Comparison of ENCODE assay signal across 19 cellular contexts in genomic region chr5:171317225-171317624, GRCh38. TPM values are rescaled to one million over a fixed set of nuclear protein-coding genes. Genes with fewer than 3 reads are reported as not detected.
A peak's percentile ranks its signal among the peaks of the same experiment; 100 is the strongest.
DNase-seq lines count a peak whose midpoint lies in the region; ATAC-seq and TF ChIP-seq lines count a peak whose summit lies in the region.
"Had no signal": no experiment of that assay in that cellular context is flagged by ENCODE, and none has a peak within 500 bp of the region (broad histone marks: within the 10 kb centered on the region; RNA-seq: fewer than 3 reads in every experiment).

No MANE protein-coding gene starts in this region.

- peaks cover 19% of the 10 kb centered on the region; the same call in 1 of the 2 replicates for H3F3A ChIP-seq in GM23338 (replicated peaks; ENCODE audit: low read depth)

- DNase-seq in G401 (ENCODE audit: low spot score) (peak; percentile 72), GM23338 (ENCODE audit: low spot score) (no peak), body of pancreas (peak; percentile 31 to 61 (median 36)), glutamatergic neuron (no peak), nephron progenitor cell (no peak)
- no peak for DNase-seq in activated CD4-positive, alpha-beta T cell treated with anti-CD3 and anti-CD28 coated beads for 4 hours
- no peak for DNase-seq in activated naive CD4-positive, alpha-beta T cell (lab: John Stamatoyannopoulos, UW)
- DNase-seq: ACHN; CD8-positive, alpha-beta memory T cell; DMS79 treated with DMSO at 0.1 percent for 48 hours; NCI-H1105; NCI-H2081; NCI-H2171 treated with DMSO at 0.1 percent for 48 hours; NCI-H446; NCI-H526 treated with DMSO at 0.1 percent for 48 hours; SHP77 treated with DMSO at 0.1 percent for 48 hours had no signal

- peak overlapping the region; percentile 41; the same call in 1 of the 2 replicates for H3K4me3 ChIP-seq in GM23338
- no peak overlapping the region for H3K4me3 ChIP-seq in body of pancreas
- H3K4me3 ChIP-seq: HAP-1 had no signal

- peaks cover 14% of the 10 kb centered on the region for H4K20me1 ChIP-seq in GM23338 (replicated peaks; ENCODE audit: insufficient read depth)

- H3K36me3 Mint-ChIP-seq in GM23338 (ENCODE audit: low read depth) (no peaks in the 10 kb centered on the region; the same call in 2 of the 3 replicates), glutamatergic neuron (ENCODE audit: unreplicated experiment) (peaks cover 13% of the 10 kb centered on the region), nephron progenitor cell (ENCODE audit: low read depth) (no peaks in the 10 kb centered on the region)

- H3K4me2 ChIP-seq in GM23338, result peak overlapping the region; percentile 77

- H2AFZ ChIP-seq in GM23338, result no peak overlapping the region

- H3K4me1 ChIP-seq in GM23338 (ENCODE audit: insufficient read depth) (peaks cover 52% of the 10 kb centered on the region), body of pancreas (peaks cover 36% of the 10 kb centered on the region)
- H3K4me1 ChIP-seq: HAP-1 had no signal

- TF ChIP-seq CTCF in GM23338 (conservative IDR thresholded peaks at IDR 0.05; ENCODE audit: low read depth in 2 of 2), result no peak
- TF ChIP-seq CTCF in body of pancreas (IDR thresholded peaks at IDR 0.05), result no peak
- TF ChIP-seq CTCF in glutamatergic neuron (IDR thresholded peaks at IDR 0.05; ENCODE audit: partially characterized antibody, unreplicated experiment), result no peak
- no peak for TF ChIP-seq CTCF in nephron progenitor cell (IDR thresholded peaks at IDR 0.05)

- H3K9me3 Mint-ChIP-seq in GM23338 (peaks cover 14% of the 10 kb centered on the region; the same call in 2 of the 3 replicates), glutamatergic neuron (ENCODE audit: unreplicated experiment) (peaks cover 37% of the 10 kb centered on the region), nephron progenitor cell (no peaks in the 10 kb centered on the region)

- H3K4me3 Mint-ChIP-seq in GM23338 (peak overlapping the region; percentile 37; the same call in 2 of the 3 replicates), glutamatergic neuron (ENCODE audit: unreplicated experiment) (peak overlapping the region; percentile 99), nephron progenitor cell (no peak overlapping the region)

- no peak for TF ChIP-seq POLR2A in body of pancreas (IDR thresholded peaks at IDR 0.05)

- H3K27me3 Mint-ChIP-seq in GM23338 (ENCODE audit: insufficient read depth, low read depth, poor library complexity) (peaks cover 98% of the 10 kb centered on the region), glutamatergic neuron (ENCODE audit: unreplicated experiment) (peaks cover 37% of the 10 kb centered on the region), nephron progenitor cell (ENCODE audit: low read depth, poor library complexity) (peaks cover 100% of the 10 kb centered on the region)

- H3K9me2 ChIP-seq in GM23338 (ENCODE audit: insufficient read depth), result no peaks in the 10 kb centered on the region

- no peaks in the 10 kb centered on the region for H3K9me3 ChIP-seq in body of pancreas
- H3K9me3 ChIP-seq: HAP-1 had no signal

- WGBS in body of pancreas, 2 donors, result 8 to 12% methylated on average over 11 of the region's 11 CpGs

- H3K79me2 ChIP-seq in GM23338 (replicated peaks; ENCODE audit: insufficient read depth), result no peaks in the 10 kb centered on the region

- no peak for ATAC-seq in GM23338
- peak; percentile 48 for ATAC-seq in body of pancreas
- no peak for ATAC-seq in GM21723 (IDR thresholded peaks at IDR 0.05; ENCODE audit: unreplicated experiment)
- ATAC-seq: SK-N-SH treated with all-trans-retinoic acid at 6 μM for 48 hours had no signal

- in situ Hi-C loops in G401 (cut with HindIII; ENCODE audit: low sequenced_read_pairs), result no loop called here

- H3K36me3 ChIP-seq in GM23338 (ENCODE audit: insufficient read depth), result no peaks in the 10 kb centered on the region
- no peaks in the 10 kb centered on the region for H3K36me3 ChIP-seq in body of pancreas (replicated peaks in 1 of 2; ENCODE audit: insufficient read depth in 1 of 2, low read depth in 2 of 2)
- H3K36me3 ChIP-seq: HAP-1 had no signal

- H3K27me3 ChIP-seq in GM23338 (ENCODE audit: insufficient read depth) (peaks cover 100% of the 10 kb centered on the region), body of pancreas (peaks cover 0 to 64% of the 10 kb centered on the region in 2 donors)

- H3K27ac ChIP-seq in GM23338 (ENCODE audit: low read depth) (no peak overlapping the region), body of pancreas (no peak overlapping the region)

- H3K4me1 Mint-ChIP-seq in GM23338, result peaks cover 42% of the 10 kb centered on the region
- H3K4me1 Mint-ChIP-seq in glutamatergic neuron (ENCODE audit: low read depth, unreplicated experiment), result peaks cover 37% of the 10 kb centered on the region
- H3K4me1 Mint-ChIP-seq in nephron progenitor cell, result peaks cover 7% of the 10 kb centered on the region

- H3K27ac Mint-ChIP-seq in GM23338 (no peak overlapping the region), glutamatergic neuron (ENCODE audit: unreplicated experiment) (peak overlapping the region; percentile 85), nephron progenitor cell (no peak overlapping the region)
- H3K27ac Mint-ChIP-seq: CD8-positive, alpha-beta memory T cell had no signal

- intact Hi-C loops in body of pancreas (cut with DNase I), result no loop called here

TF ChIP-seq in GM23338, 12 proteins besides CTCF, POLR2A, EP300 and RAD21:
- TF ChIP-seq NANOG (IDR thresholded peaks at IDR 0.05; ENCODE audit: borderline replicate concordance), result no peak
- TF ChIP-seq POLR2AphosphoS5 (IDR thresholded peaks at IDR 0.05; ENCODE audit: low read depth), result no peak
- TF ChIP-seq STAT1 (IDR thresholded peaks at IDR 0.05; ENCODE audit: unreplicated experiment), result no peak
- no peak for TF ChIP-seq ZNF331 (CRISPR knock-in tag; IDR thresholded peaks at IDR 0.05; ENCODE audit: low read depth)
- peak; percentile 89 for TF ChIP-seq EZH2 (IDR thresholded peaks at IDR 0.05; ENCODE audit: low read depth, unreplicated experiment)

RNA-seq across cellular contexts. Expression of gene TLX3, which starts 8.2 kb away (rescaled TPM):
- total RNA-seq in G401 (2014; rRNA removed; shearing (Covaris generic)), result not detected in 2 replicates
- total RNA-seq in GM23338 (2014; rRNA removed; shearing (Covaris generic)), result 0.83 TPM in 1 of 2 replicates, not detected in the other
- polyA plus RNA-seq in GM23338 (2016; fragmentation: Nextera tagmentation; extraction: Ambion mirVana), result not detected in 2 replicates
- total RNA-seq in body of pancreas (not detected), glutamatergic neuron (ENCODE audit: unreplicated experiment) (161 TPM)
- total RNA-seq: CD8-positive, alpha-beta memory T cell had no signal
- polyA plus RNA-seq: CD8-positive, alpha-beta memory T cell had no signal

Comparison
In these comparisons a context has a peak if more than half of its experiments do, and no peak if none do; other contexts are left out.
1. DNase-seq: peak in G401 (single experiment) and body of pancreas (4 of 4); none in GM23338 (single experiment), glutamatergic neuron (single experiment), activated CD4-positive, alpha-beta T cell treated with anti-CD3 and anti-CD28 coated beads for 4 hours (0 of 2), activated naive CD4-positive, alpha-beta T cell (0 of 4) and nephron progenitor cell (single experiment).
2. RNA of gene TLX3, which starts 8.2 kb away (total RNA-seq): 161 TPM in glutamatergic neuron (single experiment); 0.83 TPM in GM23338, not detected in G401 and not detected in body of pancreas; every median in the first group is over 10 times any median in the second.